In genomic region chr1:115252585-115252984, GRCh38 we compare ENCODE assay signal across 1 cellular context.
TF ChIP-seq lines count a peak whose summit lies in the region.

No MANE protein-coding gene starts in this region.

TF ChIP-seq in SK-N-SH treated with all-trans-retinoic acid at 6 μM for 48 hours, 23 proteins besides CTCF, POLR2A, EP300 and RAD21 (continued from another document):
- TF ChIP-seq TCF4 (CRISPR knock-in tag; IDR thresholded peaks at IDR 0.05; ENCODE audit: borderline replicate concordance): peak; percentile 85
- no peak for TF ChIP-seq OSR1 (CRISPR knock-in tag; IDR thresholded peaks at IDR 0.05)
- no peak for TF ChIP-seq CSDC2 (CRISPR knock-in tag; IDR thresholded peaks at IDR 0.05)
- TF ChIP-seq ZC3H10 (CRISPR knock-in tag; IDR thresholded peaks at IDR 0.05): no peak
- TF ChIP-seq BACH2 (CRISPR knock-in tag; IDR thresholded peaks at IDR 0.05; ENCODE audit: borderline replicate concordance): no peak
- no peak for TF ChIP-seq PPARA (CRISPR knock-in tag; IDR thresholded peaks at IDR 0.05; ENCODE audit: borderline replicate concordance)
- TF ChIP-seq ZNF70 (CRISPR knock-in tag; IDR thresholded peaks at IDR 0.05): no peak
- TF ChIP-seq, protein P1, sequence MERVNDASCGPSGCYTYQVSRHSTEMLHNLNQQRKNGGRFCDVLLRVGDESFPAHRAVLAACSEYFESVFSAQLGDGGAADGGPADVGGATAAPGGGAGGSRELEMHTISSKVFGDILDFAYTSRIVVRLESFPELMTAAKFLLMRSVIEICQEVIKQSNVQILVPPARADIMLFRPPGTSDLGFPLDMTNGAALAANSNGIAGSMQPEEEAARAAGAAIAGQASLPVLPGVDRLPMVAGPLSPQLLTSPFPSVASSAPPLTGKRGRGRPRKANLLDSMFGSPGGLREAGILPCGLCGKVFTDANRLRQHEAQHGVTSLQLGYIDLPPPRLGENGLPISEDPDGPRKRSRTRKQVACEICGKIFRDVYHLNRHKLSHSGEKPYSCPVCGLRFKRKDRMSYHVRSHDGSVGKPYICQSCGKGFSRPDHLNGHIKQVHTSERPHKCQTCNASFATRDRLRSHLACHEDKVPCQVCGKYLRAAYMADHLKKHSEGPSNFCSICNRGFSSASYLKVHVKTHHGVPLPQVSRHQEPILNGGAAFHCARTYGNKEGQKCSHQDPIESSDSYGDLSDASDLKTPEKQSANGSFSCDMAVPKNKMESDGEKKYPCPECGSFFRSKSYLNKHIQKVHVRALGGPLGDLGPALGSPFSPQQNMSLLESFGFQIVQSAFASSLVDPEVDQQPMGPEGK (CRISPR knock-in tag; IDR thresholded peaks at IDR 0.05; ENCODE audit: borderline replicate concordance): no peak
- peak; percentile 82 for TF ChIP-seq ISL1 (CRISPR knock-in tag; IDR thresholded peaks at IDR 0.05)
TF ChIP-seq in SK-N-SH treated with all-trans-retinoic acid at 6 μM for 48 hours: peak in this region for 4.
